Comparison of ENCODE assay signal across 24 cellular contexts in the genomic region with DNA sequence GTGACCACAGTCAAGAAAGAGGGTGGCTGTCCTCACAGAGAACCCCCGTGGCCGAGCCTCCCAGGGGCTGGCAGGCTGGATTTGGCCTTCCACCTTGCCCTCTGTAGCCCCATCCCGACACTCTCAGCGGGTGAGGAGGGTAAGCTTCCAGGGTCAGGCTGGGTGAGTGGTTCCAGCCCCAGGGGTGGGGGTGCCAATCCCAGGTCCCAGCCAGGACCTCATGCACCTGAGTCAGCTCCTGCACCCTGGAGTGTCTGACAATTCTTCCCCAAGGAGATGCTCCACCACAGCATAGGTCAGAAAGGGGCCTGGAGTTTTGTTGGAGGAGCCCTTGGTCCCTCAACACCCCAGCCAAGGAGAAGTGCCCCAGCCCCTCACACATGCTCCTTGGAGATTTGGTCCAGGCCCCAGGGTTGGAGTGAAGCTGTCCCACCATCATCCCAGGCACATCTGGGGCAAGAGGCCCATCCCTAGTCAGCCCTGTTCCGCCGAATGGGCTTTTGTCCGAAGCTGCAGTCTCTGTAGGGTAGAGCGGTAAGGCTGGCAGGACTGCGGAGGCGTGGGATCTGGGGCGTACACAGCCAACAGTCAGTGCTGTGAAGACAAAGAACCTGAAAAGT. TPM values are rescaled to one million over a fixed set of nuclear protein-coding genes. Genes with fewer than 3 reads are reported as not detected.
A peak's percentile ranks its signal among the peaks of the same experiment; 100 is the strongest.
DNase-seq lines count a peak whose midpoint lies in the region; ATAC-seq, FAIRE-seq and TF ChIP-seq lines count a peak whose summit lies in the region.
"Had no signal": no experiment of that assay in that cellular context is flagged by ENCODE, and none has a peak within 500 bp of the region (broad histone marks: within the 10 kb centered on the region; RNA-seq: fewer than 3 reads in every experiment).

No MANE protein-coding gene starts in this region.

- no peak for DNase-seq in H1 (ENCODE audit: low read depth in 1 of 2, low spot score in 2 of 2)
- DNase-seq in left cardiac atrium: peak; percentile 16
- peak; percentile 28 for DNase-seq in lower lobe of right lung
- DNase-seq in spleen: peak; percentile 52
- no peak for DNase-seq in activated CD4-positive, alpha-beta memory T cell treated with anti-CD3 and anti-CD28 coated beads, Interleukin-2, amount 10 ng/mL, durations not matched to agents 7 days and 5 days
- no peak for DNase-seq in activated T-cell treated with anti-CD3 and anti-CD28 coated beads, Interleukin-2, amount 50 U/mL, for 1 hour
- DNase-seq in SIG-M5 (lab: John Stamatoyannopoulos, UW): no peak
- DNase-seq: BE2C, EL, GF-D8, NCI-H1105, NCI-H2081, NCI-H2171, NCI-H345, NCI-H524, NCI-H774 had no signal

- no peak overlapping the region for H3K14ac ChIP-seq in H1 (ENCODE audit: insufficient read length)

- 92% methylated on average over 9 of the region's 11 CpGs; no CpG with 5 or more reads in 1 of the 2 experiments for WGBS in H1 (ENCODE audit: extremely low coverage in 1 of 2, insufficient coverage in 1 of 2, insufficient read length in 1 of 2, insufficient replicate concordance in 2 of 2, low coverage in 1 of 2, low lambda C conversion rate in 2 of 2, missing lambda C conversion rate in 1 of 2), 2 experiments
- WGBS in spleen, 5 donors: 89 to 98% (median 96%) methylated on average over 11 of the region's 11 CpGs

- no peak overlapping the region for H3K23ac ChIP-seq in H1 (ENCODE audit: insufficient read length)

- H3K79me1 ChIP-seq in H1 (ENCODE audit: low read depth, low read length): no peaks in the 10 kb centered on the region

- no peak for ATAC-seq in left cardiac atrium
- no peak for ATAC-seq in lower lobe of right lung
- ATAC-seq in HG02571 (IDR thresholded peaks at IDR 0.05; ENCODE audit: unreplicated experiment): no peak
- ATAC-seq: A549 had no signal

- no peak for TF ChIP-seq EP300 in H1 (IDR thresholded peaks at IDR 0.05; ENCODE audit: borderline replicate concordance in 1 of 2, low read depth in 2 of 2, low read length in 2 of 2)

- H3K4me3 ChIP-seq in H1 (ENCODE audit: extremely low read depth in 1 of 4, insufficient read depth in 2 of 4, low read depth in 3 of 4, low read length in 4 of 4): no peak overlapping the region
- no peak overlapping the region for H3K4me3 ChIP-seq in lower lobe of right lung
- no peak overlapping the region for H3K4me3 ChIP-seq in spleen
- H3K4me3 ChIP-seq: A549 had no signal

- TF ChIP-seq POLR2A in H1 (IDR thresholded peaks at IDR 0.05; ENCODE audit: control extremely low read depth in 1 of 2, low read depth in 2 of 2, low read length in 2 of 2) (no peak), spleen (IDR thresholded peaks at IDR 0.05) (no peak)

- no peak overlapping the region for H3K4me2 ChIP-seq in H1 (ENCODE audit: insufficient read depth in 1 of 2, low read depth in 2 of 2, low read length in 2 of 2)
- H3K4me2 ChIP-seq: A549, KMS-11 had no signal

- no peak overlapping the region; the same call in 1 of the 2 replicates for H2AK5ac ChIP-seq in H1 (ENCODE audit: low read depth, low read length)

- no peak overlapping the region for H2BK5ac ChIP-seq in H1 (ENCODE audit: low read depth, low read length)

- no peaks in the 10 kb centered on the region for H3K27me3 ChIP-seq in H1 (replicated peaks in 1 of 4; ENCODE audit: control insufficient read depth in 3 of 4, extremely low read depth in 1 of 4, insufficient read depth in 3 of 4, low read length in 3 of 4)
- H3K27me3 ChIP-seq in lower lobe of right lung (ENCODE audit: low read depth): no peaks in the 10 kb centered on the region
- H3K27me3 ChIP-seq in spleen (replicated peaks in 1 of 7): no peaks in the 10 kb centered on the region
- H3K27me3 ChIP-seq: BE2C had no signal

- TF ChIP-seq CTCF in H1 (IDR thresholded peaks at IDR 0.05; ENCODE audit: control extremely low read depth in 1 of 3, insufficient read depth in 1 of 3, low read depth in 1 of 3, low read length in 3 of 3): no peak
- no peak for TF ChIP-seq CTCF in lower lobe of right lung (IDR thresholded peaks at IDR 0.05)
- TF ChIP-seq CTCF in spleen (IDR thresholded peaks at IDR 0.05 in 8 of 11, conservative IDR thresholded peaks at IDR 0.05 in 3 of 11): no peak

- H2BK15ac ChIP-seq in H1 (ENCODE audit: low read length): no peak overlapping the region

- no peak overlapping the region for H4K8ac ChIP-seq in H1 (ENCODE audit: extremely low read depth, insufficient read depth, low read length)

- H3K18ac ChIP-seq in H1 (ENCODE audit: extremely low read depth, low read length): no peak overlapping the region; the same call in 1 of the 2 replicates

- peak overlapping the region; percentile 39; the same call in 1 of the 2 replicates for H2BK12ac ChIP-seq in H1 (ENCODE audit: low read depth, low read length)

- H3K9ac ChIP-seq in H1 (replicated peaks in 1 of 4; ENCODE audit: extremely low read depth in 1 of 4, low read depth in 3 of 4, low read length in 3 of 4): no peak overlapping the region
- H3K9ac ChIP-seq: KMS-11 had no signal

- H3K23me2 ChIP-seq in H1 (ENCODE audit: low read depth, low read length): no peaks in the 10 kb centered on the region

- H2BK20ac ChIP-seq in H1 (ENCODE audit: low read length): no peak overlapping the region

- H3K4me1 ChIP-seq in H1 (replicated peaks in 1 of 4; ENCODE audit: control insufficient read depth in 3 of 4, insufficient read depth in 4 of 4, low read length in 3 of 4) (peaks cover 0 to 7% (median under 1%) of the 10 kb centered on the region in 4 experiments; a peak in 1 of 7 replicates), lower lobe of right lung (peaks cover 3% of the 10 kb centered on the region), spleen (peaks cover 0 to 14% (median 3%) of the 10 kb centered on the region in 6 donors)

- H3K36me3 ChIP-seq in H1 (ENCODE audit: control insufficient read depth in 2 of 4, insufficient read depth in 4 of 4, low read length in 3 of 4): no peaks in the 10 kb centered on the region
- H3K36me3 ChIP-seq in lower lobe of right lung: no peaks in the 10 kb centered on the region
- H3K36me3 ChIP-seq in spleen: no peaks in the 10 kb centered on the region
- H3K36me3 ChIP-seq: BE2C had no signal

- CTCF ChIA-PET in H1 (lab: Charles Lee; ENCODE audit: partially characterized antibody): interaction anchor here (1.2 kb wide), 1 partner anchor 46 kb away, joined by 4 read pairs; no protein-coding TSS in a partner anchor
- CTCF ChIA-PET in activated CD4-positive, alpha-beta memory T cell treated with anti-CD3 and anti-CD28 coated beads, Interleukin-2, amount 10 ng/mL, durations not matched to agents 7 days and 5 days (lab: Charles Lee): no interaction called here

- H3K9me3 ChIP-seq in H1 (ENCODE audit: insufficient read depth in 2 of 2, low read depth in 1 of 2, low read length in 1 of 2) (no peaks in the 10 kb centered on the region), lower lobe of right lung (no peaks in the 10 kb centered on the region), spleen (no peaks in the 10 kb centered on the region)
- H3K9me3 ChIP-seq: A549, BE2C had no signal

- H2BK120ac ChIP-seq in H1 (replicated peaks; ENCODE audit: low read depth, low read length): no peak overlapping the region

- no peak for TF ChIP-seq RAD21 in H1 (IDR thresholded peaks at IDR 0.05 in 1 of 2, conservative IDR thresholded peaks at IDR 0.05 in 1 of 2; ENCODE audit: low read depth in 2 of 2, low read length in 2 of 2)

- no peak overlapping the region for H3K4me3 Mint-ChIP-seq in activated CD4-positive, alpha-beta memory T cell treated with anti-CD3 and anti-CD28 coated beads, Interleukin-2, amount 10 ng/mL, durations not matched to agents 7 days and 5 days

- H3K27ac Mint-ChIP-seq in activated CD4-positive, alpha-beta memory T cell treated with anti-CD3 and anti-CD28 coated beads, Interleukin-2, amount 10 ng/mL, durations not matched to agents 7 days and 5 days: no peak overlapping the region

- POLR2A ChIA-PET in H1 (lab: Charles Lee; ENCODE audit: partially characterized antibody): no interaction called here
- POLR2A ChIA-PET in activated CD4-positive, alpha-beta memory T cell treated with anti-CD3 and anti-CD28 coated beads, Interleukin-2, amount 10 ng/mL, durations not matched to agents 7 days and 5 days (lab: Charles Lee): no interaction called here

- FAIRE-seq in H1 (lab: Jason Lieb, UNC): no peak
- FAIRE-seq: A549, D721Med, HTR-8/SVneo, RCC 7860 had no signal

- H3K27ac ChIP-seq in H1 (ENCODE audit: low read depth, low read length) (no peak overlapping the region), lower lobe of right lung (no peak overlapping the region), spleen (no peak overlapping the region)
- H3K27ac ChIP-seq: KMS-11 had no signal

- no peaks in the 10 kb centered on the region for H3K36me3 Mint-ChIP-seq in activated CD4-positive, alpha-beta memory T cell treated with anti-CD3 and anti-CD28 coated beads, Interleukin-2, amount 10 ng/mL, durations not matched to agents 7 days and 5 days (ENCODE audit: low read depth)

- no peak overlapping the region for H2AFZ ChIP-seq in H1 (ENCODE audit: low read length)

- H3K4me1 Mint-ChIP-seq in activated CD4-positive, alpha-beta memory T cell treated with anti-CD3 and anti-CD28 coated beads, Interleukin-2, amount 10 ng/mL, durations not matched to agents 7 days and 5 days: no peaks in the 10 kb centered on the region

- no peak overlapping the region for H3K4ac ChIP-seq in H1 (replicated peaks; ENCODE audit: insufficient read length, low read depth, low read length)

- no peaks in the 10 kb centered on the region for H3K79me2 ChIP-seq in H1 (ENCODE audit: control insufficient read depth in 1 of 2, insufficient read depth in 2 of 2, low read length in 2 of 2)

- H4K20me1 ChIP-seq in H1 (replicated peaks in 1 of 2; ENCODE audit: control insufficient read depth in 1 of 2, insufficient read depth in 2 of 2, low read length in 2 of 2): no peaks in the 10 kb centered on the region

- no peak overlapping the region for H4K91ac ChIP-seq in H1 (replicated peaks; ENCODE audit: insufficient read length, low read length)

- no peak overlapping the region for H4K5ac ChIP-seq in H1 (ENCODE audit: insufficient read length, low read depth, low read length)

- H3K27me3 Mint-ChIP-seq in activated CD4-positive, alpha-beta memory T cell treated with anti-CD3 and anti-CD28 coated beads, Interleukin-2, amount 10 ng/mL, durations not matched to agents 7 days and 5 days: no peaks in the 10 kb centered on the region

- intact Hi-C loops in left cardiac atrium (cut with DNase I) (no loop called here), lower lobe of right lung (cut with DNase I) (no loop called here), spleen (cut with DNase I; ENCODE audit: low total_unique reads) (no loop called here)

- no peak overlapping the region for H3K56ac ChIP-seq in H1 (replicated peaks; ENCODE audit: insufficient read length, low read depth, low read length)

- no peaks in the 10 kb centered on the region for H3K9me3 Mint-ChIP-seq in activated CD4-positive, alpha-beta memory T cell treated with anti-CD3 and anti-CD28 coated beads, Interleukin-2, amount 10 ng/mL, durations not matched to agents 7 days and 5 days

RNA-seq across cellular contexts. Expression of a gene that starts 8.4 kb away (rescaled TPM):
- not detected in 2 replicates for total RNA-seq in H1 (2021; fragmentation: NEBNext Ultra II Directional; extraction: Animal tissue kit (Norgen Biotek cat#: 25700))
- polyA plus RNA-seq in H1 (2011; rRNA removed) (0.03 TPM in 1 of 2 replicates, not detected in the other), spleen (not detected)
- not detected for polyA plus RNA-seq in H1 (2011; cell fraction: cytosol; rRNA removed)
- not detected for polyA plus RNA-seq in H1 (2011; cell fraction: nucleus; rRNA removed)
- polyA plus RNA-seq in H1 (2012, experiment 1 of 2): not detected in 4 replicates
- polyA plus RNA-seq in H1 (2012, experiment 2 of 2): not detected
- not detected for polyA plus RNA-seq in H1 (2013, experiment 1 of 2)
- not detected for polyA plus RNA-seq in H1 (2013, experiment 2 of 2)
- polyA minus RNA-seq in H1 (2011; rRNA and poly(A)+ RNA removed): not detected in 2 replicates
- polyA minus RNA-seq in H1 (2011; cell fraction: cytosol; rRNA and poly(A)+ RNA removed): not detected
- not detected for polyA minus RNA-seq in H1 (2011; cell fraction: nucleus; rRNA and poly(A)+ RNA removed)
- total RNA-seq in left cardiac atrium (under 1 TPM in 1 of 2 donors, not detected in 1; 0.06 TPM), lower lobe of right lung (not detected), spleen (not detected)
- not detected for total RNA-seq in activated CD4-positive, alpha-beta memory T cell treated with anti-CD3 and anti-CD28 coated beads, Interleukin-2, amount 10 ng/mL, durations not matched to agents 7 days and 5 days
- total RNA-seq: H4, OCI-LY7 had no signal

Comparison
In these comparisons a context has a peak if more than half of its experiments do, and no peak if none do; other contexts are left out.
1. DNase-seq: peak in left cardiac atrium (single experiment), lower lobe of right lung (single experiment) and spleen (single experiment); none in H1 (0 of 2), activated CD4-positive, alpha-beta memory T cell treated with anti-CD3 and anti-CD28 coated beads, Interleukin-2, amount 10 ng/mL, durations not matched to agents 7 days and 5 days (single experiment), activated T-cell treated with anti-CD3 and anti-CD28 coated beads, Interleukin-2, amount 50 U/mL, for 1 hour (single experiment) and SIG-M5 (single experiment).